Comparison of ENCODE assay signal across 22 cellular contexts in the genomic region with DNA sequence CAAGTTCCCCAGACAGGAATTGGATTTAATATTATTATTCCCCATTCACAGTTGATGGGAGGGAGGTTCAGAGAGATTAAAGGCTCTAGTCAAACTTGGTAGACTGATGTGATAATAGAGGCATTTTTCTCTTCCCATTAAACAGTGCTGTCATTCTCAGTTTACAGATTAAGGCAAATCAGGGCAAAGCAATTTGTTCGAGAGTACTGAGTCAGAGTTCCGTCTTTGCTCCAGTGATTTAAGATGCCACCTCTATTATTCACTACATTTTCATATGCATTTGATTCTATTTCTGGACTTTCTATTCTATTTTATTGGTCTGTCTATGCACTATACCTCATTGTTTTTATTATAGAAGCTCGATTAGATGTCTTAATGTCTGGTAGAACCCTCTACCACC.
A peak's percentile ranks its signal among the peaks of the same experiment; 100 is the strongest.
DNase-seq lines count a peak whose midpoint lies in the region; ATAC-seq, FAIRE-seq and TF ChIP-seq lines count a peak whose summit lies in the region.
"Had no signal": no experiment of that assay in that cellular context is flagged by ENCODE, and none has a peak within 500 bp of the region (broad histone marks: within the 10 kb centered on the region; RNA-seq: fewer than 3 reads in every experiment).

No MANE protein-coding gene starts in this region.

- H3K27me3 Mint-ChIP-seq in HFFc6 (ENCODE audit: insufficient read depth): peaks cover 1% of the 10 kb centered on the region; the same call in 1 of the 2 replicates
- H3K27me3 Mint-ChIP-seq in astrocyte (ENCODE audit: low read depth, unreplicated experiment): peaks cover 6% of the 10 kb centered on the region
- H3K27me3 Mint-ChIP-seq in activated T-cell treated with anti-CD3 and anti-CD28 coated beads, Interleukin-2, amount 50 U/mL, for 72 hours (ENCODE audit: low read depth): peaks cover 18% of the 10 kb centered on the region

- H3K4me1 Mint-ChIP-seq in HFFc6 (ENCODE audit: low read depth): peaks cover 50% of the 10 kb centered on the region
- H3K4me1 Mint-ChIP-seq in astrocyte (ENCODE audit: low read depth, unreplicated experiment): no peaks in the 10 kb centered on the region
- H3K4me1 Mint-ChIP-seq in activated T-cell treated with anti-CD3 and anti-CD28 coated beads, Interleukin-2, amount 50 U/mL, for 72 hours (ENCODE audit: low read depth): no peaks in the 10 kb centered on the region
- H3K4me1 Mint-ChIP-seq: B cell had no signal

- no peak for FAIRE-seq in astrocyte (lab: Jason Lieb, UNC)
- FAIRE-seq: A549, GM12878, GM19239, H54, HepG2 had no signal

- H3K9ac ChIP-seq in astrocyte (ENCODE audit: low read length): no peak overlapping the region
- H3K9ac ChIP-seq: BLaER1 treated with 17β-estradiol and CSF1 and Interleukin-3, amounts not matched to agents 10 nM and 100 nM had no signal

- H3K36me3 ChIP-seq in astrocyte (ENCODE audit: insufficient read depth, low read length) (no peaks in the 10 kb centered on the region), brain microvascular endothelial cell (replicated peaks) (no peaks in the 10 kb centered on the region)
- H3K36me3 ChIP-seq: BLaER1 treated with 17β-estradiol and CSF1 and Interleukin-3, amounts not matched to agents 10 nM and 100 nM had no signal

- no peaks in the 10 kb centered on the region for H3K27me3 ChIP-seq in astrocyte (ENCODE audit: insufficient read depth, low read length)
- H3K27me3 ChIP-seq in brain microvascular endothelial cell (replicated peaks): no peaks in the 10 kb centered on the region
- H3K27me3 ChIP-seq: BLaER1 treated with 17β-estradiol and CSF1 and Interleukin-3, amounts not matched to agents 10 nM and 100 nM had no signal

- H3K4me3 ChIP-seq in AG09309 (ENCODE audit: control insufficient read depth, low read depth, low read length): no peak overlapping the region
- H3K4me3 ChIP-seq in astrocyte (ENCODE audit: insufficient read depth, low read depth, low read length): no peak overlapping the region
- H3K4me3 ChIP-seq in skeletal muscle cell (ENCODE audit: low read depth, low read length): no peak overlapping the region
- H3K4me3 ChIP-seq in brain microvascular endothelial cell (ENCODE audit: low read depth, low read length): no peak overlapping the region
- H3K4me3 ChIP-seq: A549; BLaER1 treated with 17β-estradiol and CSF1 and Interleukin-3, amounts not matched to agents 10 nM and 100 nM; GM12878; GM23338 had no signal

- H3K4me2 ChIP-seq in astrocyte (ENCODE audit: low read length): no peak overlapping the region
- H3K4me2 ChIP-seq: A549; BLaER1 treated with 17β-estradiol and CSF1 and Interleukin-3, amounts not matched to agents 10 nM and 100 nM; GM23338 had no signal

- in situ Hi-C loops in brain microvascular endothelial cell (cut with HindIII; ENCODE audit: low pct_ligation_motif_present, low sequenced_read_pairs): no loop called here

- peak; percentile 5 for DNase-seq in AG09309 (ENCODE audit: low read depth)
- no peak for DNase-seq in HFFc6
- peak; percentile 6 for DNase-seq in astrocyte (ENCODE audit: low read depth)
- peak; percentile 4 for DNase-seq in skeletal muscle cell (ENCODE audit: low read depth)
- no peak for DNase-seq in brain microvascular endothelial cell
- no peak for DNase-seq in activated T-cell treated with anti-CD3 and anti-CD28 coated beads, Interleukin-2, amount 50 U/mL, for 72 hours
- DNase-seq: Calu3; CD8-positive, alpha-beta T cell; DMS79 treated with DMSO at 0.1 percent for 48 hours; EL; HCEC 1CT had no signal

- no peaks in the 10 kb centered on the region for H3K9me3 ChIP-seq in astrocyte (ENCODE audit: insufficient read depth, low read depth, low read length)
- H3K9me3 ChIP-seq: A549 had no signal

- no peaks in the 10 kb centered on the region for H4K20me1 ChIP-seq in astrocyte (ENCODE audit: insufficient read depth, low read length)
- H4K20me1 ChIP-seq: BLaER1 treated with 17β-estradiol and CSF1 and Interleukin-3, amounts not matched to agents 10 nM and 100 nM had no signal

- H3K9me3 Mint-ChIP-seq in HFFc6 (peaks cover 7% of the 10 kb centered on the region), astrocyte (ENCODE audit: unreplicated experiment) (peaks cover 1% of the 10 kb centered on the region)
- no peaks in the 10 kb centered on the region for H3K9me3 Mint-ChIP-seq in activated T-cell treated with anti-CD3 and anti-CD28 coated beads, Interleukin-2, amount 50 U/mL, for 72 hours
- H3K9me3 Mint-ChIP-seq: CD8-positive, alpha-beta T cell had no signal

- H3K4me3 Mint-ChIP-seq in HFFc6 (peak overlapping the region; percentile 57; the same call in 1 of the 2 replicates), astrocyte (ENCODE audit: unreplicated experiment) (no peak overlapping the region)
- no peak overlapping the region for H3K4me3 Mint-ChIP-seq in activated T-cell treated with anti-CD3 and anti-CD28 coated beads, Interleukin-2, amount 50 U/mL, for 72 hours
- H3K4me3 Mint-ChIP-seq: B cell; CD8-positive, alpha-beta T cell; GM23338; IgD-negative memory B cell had no signal

- H2AFZ ChIP-seq in astrocyte (ENCODE audit: low read depth, low read length): no peak overlapping the region
- H2AFZ ChIP-seq: GM23338 had no signal

- H3K4me1 ChIP-seq in astrocyte (ENCODE audit: insufficient read depth, low read length): no peaks in the 10 kb centered on the region
- H3K4me1 ChIP-seq: A549; BLaER1 treated with 17β-estradiol and CSF1 and Interleukin-3, amounts not matched to agents 10 nM and 100 nM had no signal

- H3K27ac Mint-ChIP-seq in HFFc6 (no peak overlapping the region), astrocyte (ENCODE audit: unreplicated experiment) (no peak overlapping the region)
- H3K27ac Mint-ChIP-seq in activated T-cell treated with anti-CD3 and anti-CD28 coated beads, Interleukin-2, amount 50 U/mL, for 72 hours: no peak overlapping the region
- H3K27ac Mint-ChIP-seq: B cell; CD8-positive, alpha-beta T cell; GM23338; IgD-negative memory B cell had no signal

- no peaks in the 10 kb centered on the region for H3K79me2 ChIP-seq in astrocyte (ENCODE audit: insufficient read depth, low read length)

- H3K36me3 Mint-ChIP-seq in HFFc6 (ENCODE audit: low read depth) (no peaks in the 10 kb centered on the region), astrocyte (ENCODE audit: low read depth, unreplicated experiment) (no peaks in the 10 kb centered on the region)
- H3K36me3 Mint-ChIP-seq in activated T-cell treated with anti-CD3 and anti-CD28 coated beads, Interleukin-2, amount 50 U/mL, for 72 hours (ENCODE audit: insufficient read depth in 2 of 2): no peaks in the 10 kb centered on the region
- H3K36me3 Mint-ChIP-seq: CD8-positive, alpha-beta T cell; IgD-negative memory B cell had no signal

- H3K27ac ChIP-seq in astrocyte (ENCODE audit: low read depth, low read length) (no peak overlapping the region), brain microvascular endothelial cell (no peak overlapping the region)
- H3K27ac ChIP-seq: 22Rv1; A549; BLaER1 treated with 17β-estradiol and CSF1 and Interleukin-3, amounts not matched to agents 10 nM and 100 nM had no signal

- ATAC-seq in GM21526 (IDR thresholded peaks at IDR 0.05; ENCODE audit: low FRiP score, unreplicated experiment): no peak
- no peak for ATAC-seq in activated T-cell treated with anti-CD3 and anti-CD28 coated beads, Interleukin-2, amount 50 U/mL, for 72 hours (replicated peaks in 1 of 2)
- ATAC-seq: A549; CD8-positive, alpha-beta T cell; GM12878; GM23338; HepG2 had no signal

- no peak for TF ChIP-seq CTCF in AG09309 (IDR thresholded peaks at IDR 0.05; ENCODE audit: control insufficient read depth, insufficient read depth, low read depth, low read length, missing control alignments)
- TF ChIP-seq CTCF in HFFc6 (IDR thresholded peaks at IDR 0.05): no peak
- no peak for TF ChIP-seq CTCF in astrocyte (IDR thresholded peaks at IDR 0.05; ENCODE audit: insufficient read depth, low read depth, low read length)
- no peak for TF ChIP-seq CTCF in brain microvascular endothelial cell (IDR thresholded peaks at IDR 0.05; ENCODE audit: low read depth, low read length, missing control alignments)

Comparison
In these comparisons a context has a peak if more than half of its experiments do, and no peak if none do; other contexts are left out.
1. DNase-seq: peak in AG09309 (single experiment), astrocyte (single experiment) and skeletal muscle cell (single experiment); none in HFFc6 (single experiment), brain microvascular endothelial cell (single experiment) and activated T-cell treated with anti-CD3 and anti-CD28 coated beads, Interleukin-2, amount 50 U/mL, for 72 hours (0 of 2).